In the genomic region with DNA sequence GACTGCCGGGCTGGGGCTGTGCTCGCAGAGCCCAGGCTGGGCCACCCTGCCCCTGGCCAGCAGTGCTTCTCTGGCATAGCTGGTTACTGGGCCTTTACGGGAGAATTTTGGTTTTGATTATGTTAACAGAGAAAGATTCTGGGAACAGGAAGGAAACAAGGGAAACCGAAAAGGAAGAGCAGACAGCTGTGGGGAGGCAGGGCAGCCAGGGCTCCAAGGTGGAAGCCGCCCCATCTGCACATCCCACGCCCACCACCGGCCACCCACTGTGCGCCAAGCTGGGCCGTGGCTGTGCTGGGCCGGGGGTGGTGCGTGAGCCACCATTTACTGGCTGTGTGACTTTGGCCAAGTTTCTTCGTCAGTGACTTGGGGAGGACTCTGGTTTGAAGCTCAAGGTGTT, we compare ENCODE assay signal across 8 cellular contexts. TPM values are rescaled to one million over a fixed set of nuclear protein-coding genes. Genes with fewer than 3 reads are reported as not detected.
DNase-seq lines count a peak whose midpoint lies in the region; ATAC-seq and TF ChIP-seq lines count a peak whose summit lies in the region.

No MANE protein-coding gene starts in this region.

- no peaks in the 10 kb centered on the region for H3K27me3 ChIP-seq in Karpas-422 (ENCODE audit: low read length)
- H3K27me3 ChIP-seq in effector memory CD4-positive, alpha-beta T cell (replicated peaks; ENCODE audit: control insufficient read depth, insufficient read depth, low read length, poor library complexity, severe bottlenecking), result no peaks in the 10 kb centered on the region
- no peaks in the 10 kb centered on the region for H3K27me3 ChIP-seq in psoas muscle (ENCODE audit: insufficient read depth in 3 of 3, low read length in 2 of 3)
- H3K27me3 ChIP-seq in smooth muscle cell (ENCODE audit: low read depth), result no peaks in the 10 kb centered on the region

- intact Hi-C loops in psoas muscle (cut with DNase I), result loop anchor here in 1 of 2 donors (5.0 kb wide), 1 partner anchor 46 kb away; no protein-coding TSS in a partner anchor

- no peak for TF ChIP-seq CTCF in psoas muscle (IDR thresholded peaks at IDR 0.05)
- no peak for TF ChIP-seq CTCF in smooth muscle cell (IDR thresholded peaks at IDR 0.05; ENCODE audit: borderline replicate concordance, insufficient read depth, poor library complexity, severe bottlenecking)

- H4K20me1 ChIP-seq in Karpas-422 (ENCODE audit: insufficient read depth, low read depth, low read length), result peaks cover 17% of the 10 kb centered on the region
- peaks cover 66% of the 10 kb centered on the region for H4K20me1 ChIP-seq in smooth muscle cell (ENCODE audit: low read depth)

- peak overlapping the region; percentile 95 for H3K4me2 ChIP-seq in Karpas-422 (ENCODE audit: low read depth, low read length, poor library complexity, severe bottlenecking)
- no peak overlapping the region for H3K4me2 ChIP-seq in smooth muscle cell

- no peaks in the 10 kb centered on the region for H3K9me2 ChIP-seq in Karpas-422 (replicated peaks; ENCODE audit: insufficient read depth, low read length)

- no peaks in the 10 kb centered on the region for H3F3A ChIP-seq in smooth muscle cell (ENCODE audit: low read depth)

- H3K36me3 ChIP-seq in Karpas-422 (ENCODE audit: insufficient read depth, low read length) (no peaks in the 10 kb centered on the region), psoas muscle (ENCODE audit: insufficient read depth in 1 of 2, low read depth in 1 of 2) (no peaks in the 10 kb centered on the region), smooth muscle cell (ENCODE audit: low read depth) (no peaks in the 10 kb centered on the region)
- no peaks in the 10 kb centered on the region for H3K36me3 ChIP-seq in effector memory CD4-positive, alpha-beta T cell (ENCODE audit: control insufficient read depth, insufficient read depth, low read length)

- peak; percentile 4 to 43 (median 26) for ATAC-seq in psoas muscle

- DNase-seq in Karpas-422, result no peak
- DNase-seq in effector memory CD4-positive, alpha-beta T cell, result no peak
- no peak for DNase-seq in psoas muscle
- no peak for DNase-seq in erythroblast (lab: John Stamatoyannopoulos, UW)
- DNase-seq in CD1c-positive myeloid dendritic cell (ENCODE audit: extremely low spot score), result no peak
- no peak for DNase-seq in smooth muscle cell (lab: John Stamatoyannopoulos, UW; ENCODE audit: unreplicated experiment)
- DNase-seq in NCI-H2196 (lab: John Stamatoyannopoulos, UW; ENCODE audit: unreplicated experiment), result no peak

- H3K4me1 ChIP-seq in Karpas-422 (ENCODE audit: low read length) (peaks cover 67% of the 10 kb centered on the region), psoas muscle (peaks cover 44% of the 10 kb centered on the region), smooth muscle cell (ENCODE audit: low read depth) (peaks cover 4% of the 10 kb centered on the region)
- H3K4me1 ChIP-seq in effector memory CD4-positive, alpha-beta T cell (ENCODE audit: control insufficient read depth, insufficient read depth, low read length, poor library complexity, severe bottlenecking), result peaks cover 37% of the 10 kb centered on the region

- peak overlapping the region; percentile 73; the same call in 1 of the 2 replicates for H3K4me3 ChIP-seq in GM08714 (ENCODE audit: low read length)
- peak overlapping the region; percentile 84 for H3K4me3 ChIP-seq in Karpas-422 (ENCODE audit: low read length)
- peak overlapping the region; percentile 70 for H3K4me3 ChIP-seq in effector memory CD4-positive, alpha-beta T cell (ENCODE audit: insufficient read depth, low read depth, low read length, poor library complexity, severe bottlenecking)
- peak overlapping the region; percentile 78 for H3K4me3 ChIP-seq in psoas muscle
- H3K4me3 ChIP-seq in smooth muscle cell, result no peak overlapping the region

- H2AFZ ChIP-seq in Karpas-422 (ENCODE audit: low read length), result no peak overlapping the region
- no peak overlapping the region for H2AFZ ChIP-seq in smooth muscle cell (ENCODE audit: low read depth)

- H3K27ac ChIP-seq in Karpas-422 (ENCODE audit: low read length), result peak overlapping the region; percentile 84
- peak overlapping the region; percentile 81 for H3K27ac ChIP-seq in effector memory CD4-positive, alpha-beta T cell (ENCODE audit: insufficient read depth, low read length, poor library complexity, severe bottlenecking)
- peak overlapping the region; percentile 87 for H3K27ac ChIP-seq in psoas muscle
- no peak overlapping the region for H3K27ac ChIP-seq in smooth muscle cell (ENCODE audit: low read depth)

- H3K79me2 ChIP-seq in Karpas-422 (ENCODE audit: low read length) (peaks cover 10% of the 10 kb centered on the region), smooth muscle cell (ENCODE audit: low read depth) (peaks cover 49% of the 10 kb centered on the region)

- no peak for TF ChIP-seq POLR2A in erythroblast (IDR thresholded peaks at IDR 0.05; ENCODE audit: low read length)

- H3K9ac ChIP-seq in Karpas-422 (ENCODE audit: low read length), result peak overlapping the region; percentile 85
- H3K9ac ChIP-seq in smooth muscle cell (ENCODE audit: low read depth), result no peak overlapping the region

- H3K9me3 ChIP-seq in Karpas-422 (ENCODE audit: low read length) (no peaks in the 10 kb centered on the region), psoas muscle (no peaks in the 10 kb centered on the region), smooth muscle cell (replicated peaks; ENCODE audit: low read depth) (peaks cover 3% of the 10 kb centered on the region)
- no peaks in the 10 kb centered on the region for H3K9me3 ChIP-seq in effector memory CD4-positive, alpha-beta T cell (ENCODE audit: control insufficient read depth, low read length)

- 28 to 35% (median 32%) methylated on average over 12 of the region's 12 CpGs for WGBS in psoas muscle, 3 donors
- 83% methylated on average over 12 of the region's 12 CpGs for WGBS in smooth muscle cell (ENCODE audit: low lambda C conversion rate)

RNA-seq across cellular contexts. Expression of a gene that starts 20.1 kb away (rescaled TPM):
- total RNA-seq in Karpas-422 (2014; rRNA removed; shearing (Covaris generic); ENCODE audit: low replicate concordance), result 17.2 and 29.9 TPM in 2 replicates
- 10 to 100 TPM; 12.4 to 18.1 (median 13.9) TPM for total RNA-seq in psoas muscle
- polyA plus RNA-seq in psoas muscle, result 10 to 100 TPM in 1 of 3 donors, 1 to 10 TPM in 2; 7.1 to 13.1 (median 8.0) TPM
- total RNA-seq in smooth muscle cell, result 19.3 and 23.8 TPM in 2 replicates
- polyA plus RNA-seq in smooth muscle cell, result 17.3 and 27.4 TPM in 2 replicates

RNA-seq across cellular contexts. Expression of a gene that starts 30.7 kb away (rescaled TPM):
- 62.9 and 69.7 TPM in 2 replicates for total RNA-seq in Karpas-422 (2014; rRNA removed; shearing (Covaris generic); ENCODE audit: low replicate concordance)
- 100 to 1,000 TPM; 163 to 214 (median 187) TPM for total RNA-seq in psoas muscle
- 100 to 1,000 TPM; 124 to 224 (median 126) TPM for polyA plus RNA-seq in psoas muscle
- 109 and 125 TPM in 2 replicates for total RNA-seq in smooth muscle cell
- polyA plus RNA-seq in smooth muscle cell, result 175 and 200 TPM in 2 replicates

RNA-seq across cellular contexts. Expression of a gene that starts 56.8 kb away (rescaled TPM):
- 30.6 and 92.0 TPM in 2 replicates for total RNA-seq in Karpas-422 (2014; rRNA removed; shearing (Covaris generic); ENCODE audit: low replicate concordance)
- total RNA-seq in psoas muscle (10 to 100 TPM; 16.3 to 44.6 (median 32.4) TPM), smooth muscle cell (23.8 and 24.7 TPM in 2 replicates)
- polyA plus RNA-seq in psoas muscle (10 to 100 TPM; 45.9 to 66.2 (median 59.5) TPM), smooth muscle cell (37.5 and 40.7 TPM in 2 replicates)
